ENCODE assay signal across 39 cellular contexts in genomic region chr11:9927670-9928069, GRCh38.
"Had no signal": no experiment of that assay in that cellular context is flagged by ENCODE, and none has a peak within 500 bp of the region (broad histone marks: within the 10 kb centered on the region; RNA-seq: fewer than 3 reads in every experiment).

No MANE protein-coding gene starts in this region.

- H3K4me3 Mint-ChIP-seq: activated naive CD4-positive, alpha-beta T cell treated with anti-CD3 and anti-CD28 coated beads for 36 hours; activated naive CD4-positive, alpha-beta T cell treated with anti-CD3 and anti-CD28 coated beads, Interleukin-2, amount 10 ng/mL, durations not matched to agents 7 days and 5 days; activated naive CD4-positive, alpha-beta T cell treated with anti-CD3 and anti-CD28 coated beads, Interleukin-2, amount 50 U/mL, for 24 hours; activated naive CD8-positive, alpha-beta T cell; activated naive CD8-positive, alpha-beta T cell treated with anti-CD3 and anti-CD28 coated beads for 36 hours; activated naive CD8-positive, alpha-beta T cell treated with anti-CD3 and anti-CD28 coated beads, Interleukin-2, amount 10 ng/mL, durations not matched to agents 7 days and 5 days; activated naive CD8-positive, alpha-beta T cell treated with anti-CD3 and anti-CD28 coated beads, Interleukin-2, amount 50 U/mL, for 24 hours; activated T-cell treated with anti-CD3 and anti-CD28 coated beads, Interleukin-2, amount 50 U/mL, for 24 hours; activated T-cell treated with anti-CD3 and anti-CD28 coated beads, Interleukin-2, amount 50 U/mL, for 4 hours; activated T-cell treated with anti-CD3 and anti-CD28 coated beads, Interleukin-2, amount 50 U/mL, for 72 hours; activated T-helper 1 cell treated with anti-CD3 and anti-CD28 coated beads, Interleukin-12 subunit alpha, Interleukin-12 subunit beta, Interleukin-2, Interleukin-4 antibody, amounts not matched to agents 30 ng/mL and 10 ng/mL and 1 ng/mL, durations not matched to agents 14 hours and 24 hours and 36 hours; activated T-helper 17 cell treated with anti-CD3 and anti-CD28 coated beads, Interleukin-2, amount 50 U/mL, for 72 hours; brain; central memory CD8-positive, alpha-beta T cell had no signal

- ATAC-seq: activated naive CD4-positive, alpha-beta T cell treated with anti-CD3 and anti-CD28 coated beads, Interleukin-2, amount 50 U/mL, for 72 hours; activated naive CD8-positive, alpha-beta T cell treated with anti-CD3 and anti-CD28 coated beads, Interleukin-2, amount 50 U/mL, for 24 hours; activated T-cell treated with anti-CD3 and anti-CD28 coated beads, Interleukin-2, amount 50 U/mL, for 4 hours; activated T-cell treated with anti-CD3 and anti-CD28 coated beads, Interleukin-2, amount 50 U/mL, for 72 hours; activated T-helper 17 cell treated with anti-CD3 and anti-CD28 coated beads, Interleukin-2, amount 50 U/mL, for 72 hours; body of pancreas had no signal

- H3K9me3 Mint-ChIP-seq: activated naive CD4-positive, alpha-beta T cell treated with anti-CD3 and anti-CD28 coated beads for 36 hours had no signal

- H3K27me3 Mint-ChIP-seq: activated naive CD4-positive, alpha-beta T cell treated with anti-CD3 and anti-CD28 coated beads, Interleukin-2, amount 10 ng/mL, durations not matched to agents 7 days and 5 days; activated naive CD4-positive, alpha-beta T cell treated with anti-CD3 and anti-CD28 coated beads, Interleukin-2, amount 50 U/mL, for 24 hours; activated naive CD8-positive, alpha-beta T cell; activated naive CD8-positive, alpha-beta T cell treated with anti-CD3 and anti-CD28 coated beads for 36 hours; activated naive CD8-positive, alpha-beta T cell treated with anti-CD3 and anti-CD28 coated beads, Interleukin-2, amount 10 ng/mL, durations not matched to agents 7 days and 5 days; activated naive CD8-positive, alpha-beta T cell treated with anti-CD3 and anti-CD28 coated beads, Interleukin-2, amount 50 U/mL, for 24 hours; activated T-cell treated with anti-CD3 and anti-CD28 coated beads, Interleukin-2, amount 50 U/mL, for 24 hours; activated T-helper 17 cell treated with anti-CD3 and anti-CD28 coated beads, Interleukin-2, amount 50 U/mL, for 72 hours; brain; central memory CD8-positive, alpha-beta T cell had no signal

- H3K4me1 ChIP-seq: adrenal gland, ascending aorta, body of pancreas, breast epithelium had no signal

- DNase-seq: activated effector memory CD4-positive, alpha-beta T cell treated with anti-CD3 and anti-CD28 coated beads, Interleukin-2, amount 50 U/mL, for 16 hours; activated effector memory CD4-positive, alpha-beta T cell treated with Interleukin-2 at 50 U/mL for 16 hours; activated gamma-delta T cell; activated gamma-delta T cell treated with Interleukin-2 at 50 U/mL for 16 hours; activated naive CD4-positive, alpha-beta T cell; activated naive CD4-positive, alpha-beta T cell treated with anti-CD3 and anti-CD28 coated beads for 36 hours; activated naive CD4-positive, alpha-beta T cell treated with anti-CD3 and anti-CD28 coated beads, Interleukin-2, amount 10 ng/mL, durations not matched to agents 7 days and 5 days; activated naive CD4-positive, alpha-beta T cell treated with anti-CD3 and anti-CD28 coated beads, Interleukin-2, amount 50 U/mL, for 16 hours; activated naive CD4-positive, alpha-beta T cell treated with Interleukin-2 at 50 U/mL for 16 hours; activated naive CD8-positive, alpha-beta T cell treated with anti-CD3 and anti-CD28 coated beads for 36 hours; activated naive CD8-positive, alpha-beta T cell treated with anti-CD3 and anti-CD28 coated beads, Interleukin-2, amount 10 ng/mL, durations not matched to agents 7 days and 5 days; activated naive CD8-positive, alpha-beta T cell treated with anti-CD3 and anti-CD28 coated beads, Interleukin-2, amount 50 U/mL, for 24 hours; activated T-cell treated with anti-CD3 and anti-CD28 coated beads, Interleukin-2, amount 50 U/mL, for 1 hour; activated T-cell treated with anti-CD3 and anti-CD28 coated beads, Interleukin-2, amount 50 U/mL, for 24 hours; activated T-cell treated with anti-CD3 and anti-CD28 coated beads, Interleukin-2, amount 50 U/mL, for 4 hours; activated T-cell treated with anti-CD3 and anti-CD28 coated beads, Interleukin-2, amount 50 U/mL, for 72 hours; adrenal gland; amniotic stem cell; amygdala; anterior cingulate cortex; aorta; body of pancreas; brain microvascular endothelial cell; caudate nucleus; central memory CD4-positive, alpha-beta T cell; cerebellar nuclear complex had no signal

- FAIRE-seq: astrocyte, bronchial epithelial cell had no signal

- H3K4me1 Mint-ChIP-seq: activated naive CD8-positive, alpha-beta T cell treated with anti-CD3 and anti-CD28 coated beads, Interleukin-2, amount 50 U/mL, for 24 hours; activated T-helper 17 cell treated with anti-CD3 and anti-CD28 coated beads, Interleukin-2, amount 50 U/mL, for 72 hours; central memory CD8-positive, alpha-beta T cell had no signal

- H3K27ac ChIP-seq: adrenal gland, ascending aorta, body of pancreas, brain microvascular endothelial cell, breast epithelium, cardiac muscle cell had no signal

- H3K36me3 ChIP-seq: adrenal gland, ascending aorta, brain microvascular endothelial cell, breast epithelium, cardiac muscle cell had no signal

- H3K4me3 ChIP-seq: adrenal gland, ascending aorta, body of pancreas, breast epithelium, cardiac muscle cell had no signal

- H3K9me3 ChIP-seq: adrenal gland, ascending aorta, body of pancreas, breast epithelium had no signal

- H3K36me3 Mint-ChIP-seq: activated naive CD4-positive, alpha-beta T cell treated with anti-CD3 and anti-CD28 coated beads, Interleukin-2, amount 10 ng/mL, durations not matched to agents 7 days and 5 days had no signal

- H3K27me3 ChIP-seq: adrenal gland, ascending aorta, body of pancreas, brain microvascular endothelial cell, breast epithelium, cardiac muscle cell had no signal

- H3K27ac Mint-ChIP-seq: activated naive CD4-positive, alpha-beta T cell treated with anti-CD3 and anti-CD28 coated beads for 36 hours; activated naive CD4-positive, alpha-beta T cell treated with anti-CD3 and anti-CD28 coated beads, Interleukin-2, amount 10 ng/mL, durations not matched to agents 7 days and 5 days; activated naive CD4-positive, alpha-beta T cell treated with anti-CD3 and anti-CD28 coated beads, Interleukin-2, amount 50 U/mL, for 24 hours; activated naive CD4-positive, alpha-beta T cell treated with anti-CD3 and anti-CD28 coated beads, Interleukin-2, amount 50 U/mL, for 72 hours; activated naive CD8-positive, alpha-beta T cell; activated naive CD8-positive, alpha-beta T cell treated with anti-CD3 and anti-CD28 coated beads for 36 hours; activated naive CD8-positive, alpha-beta T cell treated with anti-CD3 and anti-CD28 coated beads, Interleukin-2, amount 10 ng/mL, durations not matched to agents 7 days and 5 days; activated naive CD8-positive, alpha-beta T cell treated with anti-CD3 and anti-CD28 coated beads, Interleukin-2, amount 50 U/mL, for 24 hours; activated T-cell treated with anti-CD3 and anti-CD28 coated beads, Interleukin-2, amount 50 U/mL, for 24 hours; activated T-cell treated with anti-CD3 and anti-CD28 coated beads, Interleukin-2, amount 50 U/mL, for 72 hours; activated T-helper 1 cell treated with anti-CD3 and anti-CD28 coated beads, Interleukin-12 subunit alpha, Interleukin-12 subunit beta, Interleukin-2, Interleukin-4 antibody, amounts not matched to agents 30 ng/mL and 10 ng/mL and 1 ng/mL, durations not matched to agents 14 hours and 24 hours and 36 hours; activated T-helper 17 cell treated with anti-CD3 and anti-CD28 coated beads, Interleukin-2, amount 50 U/mL, for 72 hours; activated T-helper 2 cell treated with anti-CD3 and anti-CD28 coated beads, Interferon-gamma antibody, Interleukin-2, Interleukin-4, amounts not matched to agents 10 μg/mL and 5 μg/mL and 100 μg/mL, durations not matched to agents 14 hours and 24 hours and 36 hours; brain had no signal
